8 cellular contexts compared by ENCODE assay signal in genomic region chr7:105012503-105013282, GRCh38. TPM values are rescaled to one million over a fixed set of nuclear protein-coding genes. Genes with fewer than 3 reads are reported as not detected.
DNase-seq lines count a peak whose midpoint lies in the region; ATAC-seq and TF ChIP-seq lines count a peak whose summit lies in the region.

No MANE protein-coding gene starts in this region.

- H3K9ac ChIP-seq in skeletal muscle tissue (ENCODE audit: low read depth in 1 of 3, low read length in 3 of 3), result peak overlapping the region; percentile 100

- H3K9me3 ChIP-seq in breast epithelium, result no peaks in the 10 kb centered on the region
- no peaks in the 10 kb centered on the region for H3K9me3 ChIP-seq in iPS-18c (ENCODE audit: control insufficient read depth, insufficient read depth, low read length)
- no peaks in the 10 kb centered on the region for H3K9me3 ChIP-seq in skeletal muscle tissue (ENCODE audit: control insufficient read depth in 3 of 3, low read length in 3 of 3)

- in situ Hi-C loops in ACHN (cut with HindIII; ENCODE audit: low pct_ligation_motif_present, low pct_unique_long_range_greater_than_20kb, low sequenced_read_pairs), result no loop called here

- peaks cover 4 to 5% of the 10 kb centered on the region in 2 donors for H3K4me1 ChIP-seq in breast epithelium
- peaks cover 18 to 37% (median 29%) of the 10 kb centered on the region in 3 donors for H3K4me1 ChIP-seq in skeletal muscle tissue (ENCODE audit: control insufficient read depth in 3 of 3, insufficient read depth in 3 of 3, low read length in 3 of 3)

- H3K36me3 ChIP-seq in breast epithelium (no peaks in the 10 kb centered on the region), skeletal muscle tissue (ENCODE audit: control insufficient read depth in 3 of 3, insufficient read depth in 3 of 3, low read length in 3 of 3) (peaks cover 0 to 8% (median 2%) of the 10 kb centered on the region in 3 donors)

- H3K27ac ChIP-seq in VCaP (peak overlapping the region; percentile 100), breast epithelium (peak overlapping the region; percentile 100), skeletal muscle tissue (ENCODE audit: low read depth, low read length) (peak overlapping the region; percentile 95)

- H3K27me3 ChIP-seq in breast epithelium (no peaks in the 10 kb centered on the region), skeletal muscle tissue (ENCODE audit: control insufficient read depth in 3 of 3, insufficient read depth in 3 of 3, low read length in 3 of 3) (no peaks in the 10 kb centered on the region)

- ATAC-seq in GM18870 (IDR thresholded peaks at IDR 0.05; ENCODE audit: unreplicated experiment), result peak; percentile 73
- peak; percentile 66 for ATAC-seq in HG03108 (IDR thresholded peaks at IDR 0.05; ENCODE audit: unreplicated experiment)

- DNase-seq in ACHN (peak; percentile 100), NCI-H2171 treated with DMSO at 0.1 percent for 48 hours (lab: John Stamatoyannopoulos, UW) (peak; percentile 97), breast epithelium (ENCODE audit: low spot score in 2 of 2) (peak; percentile 99 to 100)

- no peak for TF ChIP-seq CTCF in VCaP (conservative IDR thresholded peaks at IDR 0.05)
- no peak for TF ChIP-seq CTCF in breast epithelium (IDR thresholded peaks at IDR 0.05)

- H3K4me3 ChIP-seq in breast epithelium (peak overlapping the region; percentile 92 to 98 (median 96)), iPS-18c (ENCODE audit: insufficient read depth, low read depth, low read length) (peak overlapping the region; percentile 99), skeletal muscle tissue (ENCODE audit: low read length in 3 of 3) (peak overlapping the region; percentile 93 to 100 (median 98))

- intact Hi-C loops in breast epithelium (cut with DNase I; ENCODE audit: low total_unique reads), result no loop called here

- TF ChIP-seq POLR2A in breast epithelium (IDR thresholded peaks at IDR 0.05), result peak; percentile 82

RNA-seq across cellular contexts. Expression of gene KMT2E, which starts 1.3 kb away (rescaled TPM):
- 100 to 1,000 TPM in 2 of 3 donors, 10 to 100 TPM in 1; 88.2 to 184 (median 168) TPM for total RNA-seq in breast epithelium
- 59.0 TPM for total RNA-seq in skeletal muscle tissue

Comparison
In these comparisons a context has a peak if more than half of its experiments do, and no peak if none do; other contexts are left out.
1. Peak in every context shown above with its lines: DNase-seq, ATAC-seq, H3K4me3 ChIP-seq and H3K27ac ChIP-seq.